16 cellular contexts compared by ENCODE assay signal in the genomic region with DNA sequence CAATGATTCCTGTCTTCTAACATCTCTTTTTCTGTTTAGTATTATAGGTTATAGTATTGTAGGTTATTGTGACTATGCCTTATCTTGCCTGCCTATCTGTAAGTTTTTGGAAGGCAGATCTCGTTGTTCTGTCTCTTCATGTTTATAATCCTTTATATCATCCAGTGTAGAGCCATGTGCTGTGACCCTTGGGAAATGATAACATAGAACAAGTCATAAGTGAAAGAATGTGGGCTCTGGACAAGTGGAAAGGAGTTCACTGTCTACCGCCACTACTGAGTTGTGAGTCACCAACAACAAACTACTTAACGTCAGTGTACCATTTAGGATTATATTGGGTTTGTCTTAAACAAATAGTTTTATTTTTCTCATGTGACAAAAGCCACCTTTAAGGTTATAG.
DNase-seq lines count a peak whose midpoint lies in the region; ATAC-seq and TF ChIP-seq lines count a peak whose summit lies in the region.
"Had no signal": no experiment of that assay in that cellular context is flagged by ENCODE, and none has a peak within 500 bp of the region (broad histone marks: within the 10 kb centered on the region; RNA-seq: fewer than 3 reads in every experiment).

No MANE protein-coding gene starts in this region.

- no peaks in the 10 kb centered on the region for H3K79me2 ChIP-seq in smooth muscle cell (ENCODE audit: low read depth)

- BruUV-seq in MCF 10A (replicated peaks; lab: Mats Ljungman, UMichigan): no TSS peak

- no peaks in the 10 kb centered on the region for H3K36me3 Mint-ChIP-seq in MCF 10A (ENCODE audit: insufficient read depth, unreplicated experiment)
- no peaks in the 10 kb centered on the region for H3K36me3 Mint-ChIP-seq in activated CD8-positive, alpha-beta T cell treated with anti-CD3 and anti-CD28 coated beads for 36 hours (ENCODE audit: low read depth)

- TF ChIP-seq CTCF in MCF 10A (IDR thresholded peaks at IDR 0.05; ENCODE audit: unreplicated experiment) (no peak), breast epithelium (IDR thresholded peaks at IDR 0.05) (no peak), fibroblast of pulmonary artery (IDR thresholded peaks at IDR 0.05; ENCODE audit: low read length, missing control alignments) (no peak), smooth muscle cell (IDR thresholded peaks at IDR 0.05; ENCODE audit: borderline replicate concordance, insufficient read depth, poor library complexity, severe bottlenecking) (no peak)
- TF ChIP-seq CTCF in activated CD8-positive, alpha-beta T cell treated with anti-CD3 and anti-CD28 coated beads for 36 hours (IDR thresholded peaks at IDR 0.05): no peak

- H3K27me3 Mint-ChIP-seq in MCF 10A (ENCODE audit: insufficient read depth, unreplicated experiment): peaks cover 90% of the 10 kb centered on the region
- no peaks in the 10 kb centered on the region for H3K27me3 Mint-ChIP-seq in activated CD8-positive, alpha-beta T cell treated with anti-CD3 and anti-CD28 coated beads for 36 hours

- H3K27ac Mint-ChIP-seq in MCF 10A (ENCODE audit: low read depth, unreplicated experiment): no peak overlapping the region
- H3K27ac Mint-ChIP-seq in activated CD8-positive, alpha-beta T cell treated with anti-CD3 and anti-CD28 coated beads for 36 hours: no peak overlapping the region
- H3K27ac Mint-ChIP-seq: brain had no signal

- intact Hi-C loops in MCF 10A (cut with micrococcal nuclease): no loop called here
- intact Hi-C loops in breast epithelium (cut with DNase I; ENCODE audit: low total_unique reads): no loop called here
- intact Hi-C loops in activated CD8-positive, alpha-beta T cell treated with anti-CD3 and anti-CD28 coated beads for 36 hours (cut with micrococcal nuclease): no loop called here

- ATAC-seq in HG03439 (IDR thresholded peaks at IDR 0.05; ENCODE audit: unreplicated experiment): no peak
- no peak for ATAC-seq in activated CD8-positive, alpha-beta T cell treated with anti-CD3 and anti-CD28 coated beads for 36 hours

- H2AFZ ChIP-seq in smooth muscle cell (ENCODE audit: low read depth): no peak overlapping the region

- H3K27me3 ChIP-seq in breast epithelium: no peaks in the 10 kb centered on the region
- no peaks in the 10 kb centered on the region for H3K27me3 ChIP-seq in smooth muscle cell (ENCODE audit: low read depth)
- H3K27me3 ChIP-seq: ovary, thyroid gland had no signal

- DNase-seq in MCF 10A (ENCODE audit: unreplicated experiment): peak; percentile 41
- DNase-seq in breast epithelium (ENCODE audit: low spot score in 2 of 2): no peak
- DNase-seq in SK-MEL-5 (ENCODE audit: low read depth, low spot score): peak; percentile 13
- DNase-seq in fibroblast of pulmonary artery (ENCODE audit: low read depth): peak; percentile 74
- no peak for DNase-seq in smooth muscle cell (lab: John Stamatoyannopoulos, UW; ENCODE audit: unreplicated experiment)
- no peak for DNase-seq in DMS79 (lab: John Stamatoyannopoulos, UW)
- DNase-seq in activated CD8-positive, alpha-beta T cell treated with anti-CD3 and anti-CD28 coated beads for 36 hours: no peak
- DNase-seq: activated CD8-positive, alpha-beta memory T cell treated with anti-CD3 and anti-CD28 coated beads for 24 hours; activated effector memory CD4-positive, alpha-beta T cell treated with Interleukin-2 at 50 U/mL for 16 hours; COR-L47; NCI-H2081; ovary; thyroid gland had no signal

- H3K4me1 ChIP-seq in breast epithelium (no peaks in the 10 kb centered on the region), smooth muscle cell (ENCODE audit: low read depth) (no peaks in the 10 kb centered on the region)
- H3K4me1 ChIP-seq: thyroid gland had no signal

- H3K4me2 ChIP-seq in smooth muscle cell: no peak overlapping the region

- 17% methylated on average over 3 of the region's 3 CpGs for WGBS in smooth muscle cell (ENCODE audit: low lambda C conversion rate)

- peaks cover 0 to 15% of the 10 kb centered on the region in 2 donors for H3K9me3 ChIP-seq in breast epithelium
- no peaks in the 10 kb centered on the region for H3K9me3 ChIP-seq in smooth muscle cell (replicated peaks; ENCODE audit: low read depth)
- H3K9me3 ChIP-seq: ovary had no signal

- H4K20me1 ChIP-seq in smooth muscle cell (ENCODE audit: low read depth): no peaks in the 10 kb centered on the region

- CTCF ChIA-PET in MCF 10A (lab: Yijun Ruan, JAX): interaction anchor here (1.3 to 1.4 kb wide), 2 partner anchors 104 to 245 kb away, joined by 3 to 4 read pairs; no protein-coding TSS in a partner anchor
- CTCF ChIA-PET in activated CD8-positive, alpha-beta T cell treated with anti-CD3 and anti-CD28 coated beads for 36 hours (lab: Charles Lee): interaction anchor here (0.7 kb wide), 1 partner anchor 1567 kb away, joined by 3 read pairs; no protein-coding TSS in a partner anchor

- no peak overlapping the region for H3K4me3 Mint-ChIP-seq in MCF 10A (ENCODE audit: unreplicated experiment)
- no peak overlapping the region for H3K4me3 Mint-ChIP-seq in activated CD8-positive, alpha-beta T cell treated with anti-CD3 and anti-CD28 coated beads for 36 hours
- H3K4me3 Mint-ChIP-seq: brain had no signal

- in situ Hi-C loops in SK-MEL-5 (cut with HindIII; ENCODE audit: low pct_unique_long_range_greater_than_20kb, low sequenced_read_pairs): no loop called here

- H3K4me1 Mint-ChIP-seq in MCF 10A (ENCODE audit: insufficient read depth, unreplicated experiment): no peaks in the 10 kb centered on the region
- no peaks in the 10 kb centered on the region for H3K4me1 Mint-ChIP-seq in activated CD8-positive, alpha-beta T cell treated with anti-CD3 and anti-CD28 coated beads for 36 hours (ENCODE audit: low read depth)
- H3K4me1 Mint-ChIP-seq: brain had no signal

- H3K36me3 ChIP-seq in breast epithelium: no peaks in the 10 kb centered on the region
- H3K36me3 ChIP-seq in smooth muscle cell (ENCODE audit: low read depth): no peaks in the 10 kb centered on the region
- H3K36me3 ChIP-seq: ovary, thyroid gland had no signal

- no peak overlapping the region for H3K4me3 ChIP-seq in breast epithelium
- H3K4me3 ChIP-seq in fibroblast of pulmonary artery (replicated peaks; ENCODE audit: low read depth, low read length): no peak overlapping the region
- no peak overlapping the region for H3K4me3 ChIP-seq in smooth muscle cell
- H3K4me3 ChIP-seq: ovary, thyroid gland had no signal

- peaks cover 9% of the 10 kb centered on the region for H3K9me3 Mint-ChIP-seq in MCF 10A (ENCODE audit: unreplicated experiment)
- peaks cover 10% of the 10 kb centered on the region for H3K9me3 Mint-ChIP-seq in activated CD8-positive, alpha-beta T cell treated with anti-CD3 and anti-CD28 coated beads for 36 hours

- H3F3A ChIP-seq in smooth muscle cell (ENCODE audit: low read depth): no peaks in the 10 kb centered on the region

- H3K27ac ChIP-seq in breast epithelium (no peak overlapping the region), smooth muscle cell (ENCODE audit: low read depth) (peak overlapping the region; percentile 46)
- H3K27ac ChIP-seq: 22Rv1, ovary, thyroid gland had no signal

- no peak for TF ChIP-seq POLR2A in breast epithelium (IDR thresholded peaks at IDR 0.05)

- H3K9ac ChIP-seq in smooth muscle cell (ENCODE audit: low read depth): no peak overlapping the region

- POLR2A ChIA-PET in MCF 10A (lab: Yijun Ruan, JAX): interaction anchor here (0.6 to 1.4 kb wide), 2 partner anchors 12 to 42 kb away, joined by 3 to 6 read pairs; no protein-coding TSS in a partner anchor
- POLR2A ChIA-PET in activated CD8-positive, alpha-beta T cell treated with anti-CD3 and anti-CD28 coated beads for 36 hours (lab: Charles Lee): interaction anchor here (0.7 kb wide), 1 partner anchor 10 kb away, joined by 4 read pairs; no protein-coding TSS in a partner anchor

Comparison
In these comparisons a context has a peak if more than half of its experiments do, and no peak if none do; other contexts are left out.
1. DNase-seq: peak in MCF 10A (single experiment), SK-MEL-5 (single experiment) and fibroblast of pulmonary artery (single experiment); none in breast epithelium (0 of 2), smooth muscle cell (single experiment), DMS79 (single experiment) and activated CD8-positive, alpha-beta T cell treated with anti-CD3 and anti-CD28 coated beads for 36 hours (single experiment).